ENCODE assay signal across 9 cellular contexts in the genomic region with DNA sequence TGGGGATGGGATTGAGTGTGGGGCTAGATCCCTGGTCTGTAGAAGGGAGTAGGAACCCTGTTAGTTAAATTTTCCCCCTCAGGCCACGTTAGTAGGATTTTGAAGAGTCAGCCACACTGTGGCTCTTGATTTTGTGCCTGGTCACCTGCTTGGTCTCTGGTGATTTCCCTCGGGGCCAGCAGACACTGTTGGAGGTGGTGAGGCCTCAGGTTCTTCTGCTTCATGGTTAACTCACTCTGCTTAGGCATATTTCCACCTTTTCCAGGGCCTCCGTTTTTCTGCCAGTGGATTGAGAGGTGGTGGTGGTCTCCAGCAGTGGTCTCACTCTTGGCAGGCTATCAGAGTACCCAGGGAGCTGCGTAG. TPM values are rescaled to one million over a fixed set of nuclear protein-coding genes. Genes with fewer than 3 reads are reported as not detected.
DNase-seq lines count a peak whose midpoint lies in the region; ATAC-seq, FAIRE-seq and TF ChIP-seq lines count a peak whose summit lies in the region.
"Had no signal": no experiment of that assay in that cellular context is flagged by ENCODE, and none has a peak within 500 bp of the region (broad histone marks: within the 10 kb centered on the region; RNA-seq: fewer than 3 reads in every experiment).

No MANE protein-coding gene starts in this region.

- no peak overlapping the region for H2AFZ ChIP-seq in GM12878 (ENCODE audit: control insufficient read depth, low read depth, low read length)

- no peak for TF ChIP-seq RAD21 in GM12878 (IDR thresholded peaks at IDR 0.05; ENCODE audit: insufficient read depth, low read depth, low read length)

- H3K27me3 ChIP-seq in left ventricle myocardium inferior (ENCODE audit: low read depth) (no peaks in the 10 kb centered on the region), GM12878 (replicated peaks in 1 of 2; ENCODE audit: control insufficient read depth in 2 of 2, insufficient read depth in 2 of 2, low read length in 1 of 2) (no peaks in the 10 kb centered on the region), muscle layer of duodenum (ENCODE audit: low read depth, low read length) (no peaks in the 10 kb centered on the region), transverse colon (no peaks in the 10 kb centered on the region)
- H3K27me3 ChIP-seq: cardiac muscle cell had no signal

- BruUV-seq in GM12878 (replicated peaks; lab: Mats Ljungman, UMichigan): no TSS peak

- WGBS in GM12878 (ENCODE audit: insufficient coverage, insufficient replicate concordance, low lambda C conversion rate, missing lambda C conversion rate): 34% methylated on average over 4 of the region's 4 CpGs
- 49% methylated on average over 4 of the region's 4 CpGs; no CpG with 5 or more reads in 1 of the 2 donors for WGBS in transverse colon (ENCODE audit: low coverage in 1 of 2), 2 donors

- FAIRE-seq in GM12878 (lab: Jason Lieb, UNC): no peak

- RAD21 ChIA-PET in GM12878 (lab: Charles Lee; ENCODE audit: unreplicated experiment): interaction anchor here (1.4 to 21.4 kb wide), 6 partner anchors 9 to 139 kb away, joined by 5 to 412 read pairs (median 42); no protein-coding TSS in a partner anchor

- H3K4me2 ChIP-seq in GM12878 (ENCODE audit: control insufficient read depth, insufficient read depth): peak overlapping the region; percentile 51; the same call in 1 of the 2 replicates

- peaks cover 82% of the 10 kb centered on the region for H3K79me2 ChIP-seq in GM12878 (ENCODE audit: control insufficient read depth, insufficient read depth, low read length)

- H3K36me3 ChIP-seq in left ventricle myocardium inferior (no peaks in the 10 kb centered on the region), GM12878 (ENCODE audit: control insufficient read depth in 2 of 2, insufficient read depth in 2 of 2, low read length in 1 of 2) (no peaks in the 10 kb centered on the region), muscle layer of duodenum (ENCODE audit: control insufficient read depth in 1 of 2, insufficient read depth in 2 of 2, low read length in 2 of 2) (no peaks in the 10 kb centered on the region), transverse colon (no peaks in the 10 kb centered on the region)
- H3K36me3 ChIP-seq: cardiac muscle cell had no signal

- peak overlapping the region; percentile 99 for H3K4me3 ChIP-seq in left ventricle myocardium inferior
- peak overlapping the region; percentile 92; the same call in 1 of the 2 replicates for H3K4me3 ChIP-seq in GM12878
- H3K4me3 ChIP-seq in muscle layer of duodenum (ENCODE audit: low read depth in 1 of 2, low read length in 2 of 2): no peak overlapping the region
- no peak overlapping the region for H3K4me3 ChIP-seq in transverse colon
- H3K4me3 ChIP-seq: cardiac muscle cell had no signal

- in situ Hi-C loops in GM12878 (cut with MboI): no loop called here
- in situ Hi-C loops in transverse colon (cut with MboI; ENCODE audit: low pct_ligation_motif_present in 1 of 4, low pct_unique_long_range_greater_than_20kb in 1 of 4, low sequenced_read_pairs in 3 of 4): no loop called here

- H3K9me3 ChIP-seq in left ventricle myocardium inferior (replicated peaks) (no peaks in the 10 kb centered on the region), GM12878 (replicated peaks; ENCODE audit: control insufficient read depth, insufficient read depth, low read length) (no peaks in the 10 kb centered on the region), muscle layer of duodenum (ENCODE audit: control insufficient read depth in 1 of 2, low read length in 2 of 2) (no peaks in the 10 kb centered on the region), transverse colon (no peaks in the 10 kb centered on the region)

- CTCF ChIA-PET in GM12878 (lab: Yijun Ruan, JAX): interaction anchor here (1.2 to 21.5 kb wide), 4 partner anchors 10 to 43 kb away, joined by 4 to 402 read pairs (median 50); no protein-coding TSS in a partner anchor

- intact Hi-C loops in left ventricle myocardium inferior (cut with micrococcal nuclease) (loop anchor here (5.0 kb wide), 1 partner anchor 44 kb away; no protein-coding TSS in a partner anchor), cardiac septum (cut with DNase I) (no loop called here), GM12878 (cut with micrococcal nuclease; ENCODE audit: unreplicated experiment) (loop anchor here (5.0 to 10.0 kb wide), 3 partner anchors 44 to 647 kb away; no protein-coding TSS in a partner anchor), transverse colon (cut with DNase I; ENCODE audit: low total_unique reads) (no loop called here)

- POLR2A ChIA-PET in GM12878 (lab: Charles Lee): interaction anchor here (0.7 to 9.6 kb wide), 3 partner anchors 12 to 62 kb away, joined by 3 to 190 read pairs (median 60); no protein-coding TSS in a partner anchor

- TF ChIP-seq CTCF in left ventricle myocardium inferior (IDR thresholded peaks at IDR 0.05; ENCODE audit: borderline replicate concordance): no peak
- TF ChIP-seq CTCF in GM12878 (IDR thresholded peaks at IDR 0.05 in 2 of 3, conservative IDR thresholded peaks at IDR 0.05 in 1 of 3; ENCODE audit: control insufficient read depth in 2 of 3, extremely low read depth in 1 of 3, insufficient read depth in 1 of 3, low read depth in 3 of 3, low read length in 3 of 3): no peak
- TF ChIP-seq CTCF in transverse colon (IDR thresholded peaks at IDR 0.05): no peak

- SMC1A ChIA-PET in GM12878 (lab: Charles Lee; ENCODE audit: uncharacterized antibody, unreplicated experiment): interaction anchor here (11.7 to 36.0 kb wide), 3 partner anchors 8 to 47 kb away, joined by 87 to 1038 read pairs (median 192); no protein-coding TSS in a partner anchor

- H4K20me1 ChIP-seq in GM12878 (ENCODE audit: control insufficient read depth, insufficient read depth): no peaks in the 10 kb centered on the region; the same call in 1 of the 2 replicates

- no peak for TF ChIP-seq EP300 in GM12878 (IDR thresholded peaks at IDR 0.05; ENCODE audit: borderline replicate concordance in 1 of 2, control insufficient read depth in 1 of 2, low read depth in 2 of 2, low read length in 2 of 2)
- no peak for TF ChIP-seq EP300 in transverse colon (IDR thresholded peaks at IDR 0.05; ENCODE audit: low read depth)

- peak overlapping the region; percentile 5; the same call in 1 of the 2 replicates for H3K9ac ChIP-seq in GM12878 (ENCODE audit: control insufficient read depth, insufficient read depth, low read length)

- H3K4me1 ChIP-seq in left ventricle myocardium inferior: peaks cover 96% of the 10 kb centered on the region
- H3K4me1 ChIP-seq in GM12878 (ENCODE audit: control insufficient read depth, insufficient read depth, low read length): peaks cover 70% of the 10 kb centered on the region
- peaks cover 58 to 60% of the 10 kb centered on the region in 2 donors for H3K4me1 ChIP-seq in muscle layer of duodenum (ENCODE audit: control insufficient read depth in 1 of 2, insufficient read depth in 2 of 2, low read length in 2 of 2)
- peaks cover 59 to 84% (median 81%) of the 10 kb centered on the region in 4 donors for H3K4me1 ChIP-seq in transverse colon

- TF ChIP-seq POLR2A in GM12878 (IDR thresholded peaks at IDR 0.05; ENCODE audit: low read depth, low read length) (no peak), transverse colon (IDR thresholded peaks at IDR 0.05) (no peak)

- DNase-seq in left ventricle myocardium inferior (no peak), cardiac septum (ENCODE audit: low spot score) (no peak), GM12878 (ENCODE audit: low read depth, low spot score) (no peak), transverse colon (no peak)

- H3K27ac ChIP-seq in left ventricle myocardium inferior (replicated peaks): peak overlapping the region; percentile 100
- H3K27ac ChIP-seq in GM12878 (ENCODE audit: control insufficient read depth, insufficient read depth): peak overlapping the region; percentile 45
- H3K27ac ChIP-seq in muscle layer of duodenum (ENCODE audit: low read length): peak overlapping the region; percentile 80
- H3K27ac ChIP-seq in transverse colon: peak overlapping the region; percentile 84 to 100 (median 85)

- ATAC-seq in GM12878 (no peak), GM21737 (IDR thresholded peaks at IDR 0.05; ENCODE audit: unreplicated experiment) (no peak), HG03571 (IDR thresholded peaks at IDR 0.05; ENCODE audit: unreplicated experiment) (no peak), GM18511 (IDR thresholded peaks at IDR 0.05; ENCODE audit: unreplicated experiment) (no peak)

RNA-seq across cellular contexts. Expression of a gene that starts 4.1 kb away (rescaled TPM):
- total RNA-seq in left ventricle myocardium inferior (33.4 TPM), cardiac septum (20.1 TPM), GM12878 (2014; rRNA removed) (12.5 and 13.3 TPM in 2 replicates), GM12878 (2014; rRNA removed; fragmentation: Illumina TruSeq; extraction: Trizol) (8.0 and 8.1 TPM in 2 replicates), GM12878 (2021) (30.0 and 31.7 TPM in 2 replicates), transverse colon (10 to 100 TPM; 18.9 to 72.9 (median 55.8) TPM)
- total RNA-seq in GM12878 (2013; cell fraction: nucleolus; rRNA removed): 100 and 110 TPM in 2 replicates
- 7.3 TPM for polyA plus RNA-seq in GM12878 (2011; ENCODE audit: low read depth)
- polyA plus RNA-seq in GM12878 (2011; rRNA removed) (18.8 and 27.8 TPM in 2 replicates), GM12878 (2014; fragmentation: Illumina TruSeq; extraction: Trizol) (8.6 and 16.9 TPM in 2 replicates), GM12878 (2014; fragmentation: Nextera tagmentation; extraction: Ambion mirVana) (1 to 10 TPM; 2.5 to 2.6 TPM), GM12878 (2014; rRNA removed) (21.1 and 23.3 TPM in 2 replicates), GM12878 (2016; fragmentation: Nextera tagmentation; extraction: Ambion mirVana) (10 to 100 TPM; 19.0 to 22.0 TPM)
- polyA plus RNA-seq in GM12878 (2011; cell fraction: cytosol; rRNA removed): 31.9 and 34.2 TPM in 2 replicates
- polyA plus RNA-seq in GM12878 (2011; cell fraction: nucleus; rRNA removed): 45.1 and 52.6 TPM in 2 replicates
- 11.9 and 19.2 TPM in 2 replicates for polyA plus RNA-seq in GM12878 (2012)
- polyA minus RNA-seq in GM12878 (2011; rRNA and poly(A)+ RNA removed): 21.3 and 31.5 TPM in 2 replicates
- polyA minus RNA-seq in GM12878 (2011; cell fraction: cytosol; rRNA and poly(A)+ RNA removed): 8.9 and 10.2 TPM in 2 replicates
- 17.2 and 26.6 TPM in 2 replicates for polyA minus RNA-seq in GM12878 (2011; cell fraction: nucleus; rRNA and poly(A)+ RNA removed)

RNA-seq across cellular contexts. Expression of a gene that starts 49.9 kb away (rescaled TPM):
- 101 TPM for total RNA-seq in left ventricle myocardium inferior
- total RNA-seq in cardiac septum: 54.3 TPM
- total RNA-seq in GM12878 (2013; cell fraction: nucleolus; rRNA removed): 4.0 and 4.3 TPM in 2 replicates
- 6.9 and 11.1 TPM in 2 replicates for total RNA-seq in GM12878 (2014; rRNA removed)
- total RNA-seq in GM12878 (2014; rRNA removed; fragmentation: Illumina TruSeq; extraction: Trizol): 14.7 and 15.6 TPM in 2 replicates
- 11.0 and 11.4 TPM in 2 replicates for total RNA-seq in GM12878 (2021)
- polyA plus RNA-seq in GM12878 (2011; ENCODE audit: low read depth): 12.7 TPM
- 2.8 and 3.4 TPM in 2 replicates for polyA plus RNA-seq in GM12878 (2011; rRNA removed)
- polyA plus RNA-seq in GM12878 (2011; cell fraction: cytosol; rRNA removed): 1.3 and 1.6 TPM in 2 replicates
- polyA plus RNA-seq in GM12878 (2011; cell fraction: nucleus; rRNA removed): 0.45 and 0.51 TPM in 2 replicates
- polyA plus RNA-seq in GM12878 (2012): 17.3 and 17.8 TPM in 2 replicates
- 15.6 and 17.8 TPM in 2 replicates for polyA plus RNA-seq in GM12878 (2014; fragmentation: Illumina TruSeq; extraction: Trizol)
- polyA plus RNA-seq in GM12878 (2014; fragmentation: Nextera tagmentation; extraction: Ambion mirVana): 10 to 100 TPM in 1 of 2 experiments, 1 to 10 TPM in 1; 5.1 to 10.0 TPM
- 10.0 and 12.6 TPM in 2 replicates for polyA plus RNA-seq in GM12878 (2014; rRNA removed)
- 10 to 100 TPM; 10.9 to 13.7 TPM for polyA plus RNA-seq in GM12878 (2016; fragmentation: Nextera tagmentation; extraction: Ambion mirVana)
- 0.73 and 1.1 TPM in 2 replicates for polyA minus RNA-seq in GM12878 (2011; rRNA and poly(A)+ RNA removed)
- polyA minus RNA-seq in GM12878 (2011; cell fraction: cytosol; rRNA and poly(A)+ RNA removed): not detected in 2 replicates
- polyA minus RNA-seq in GM12878 (2011; cell fraction: nucleus; rRNA and poly(A)+ RNA removed): 0.24 and 0.38 TPM in 2 replicates
- 10 to 100 TPM; 21.7 to 64.6 (median 38.7) TPM for total RNA-seq in transverse colon

Comparison
In these comparisons a context has a peak if more than half of its experiments do, and no peak if none do; other contexts are left out.
1. intact Hi-C loops: an anchor here in left ventricle myocardium inferior (5.0 kb wide) and GM12878 (5.0 to 10.0 kb wide); none called in cardiac septum and transverse colon.
2. H3K27ac ChIP-seq: peak in every context shown above with its lines; median percentile 100 in left ventricle myocardium inferior; 85 in transverse colon; 80 in muscle layer of duodenum; 45 in GM12878.
3. H3K4me3 ChIP-seq: peak in left ventricle myocardium inferior (single experiment) and GM12878 (single experiment); none in muscle layer of duodenum (0 of 2) and transverse colon (0 of 4).